Comparison of ENCODE assay signal across 8 cellular contexts in genomic region chr4:86892639-86892965, GRCh38. TPM values are rescaled to one million over a fixed set of nuclear protein-coding genes. Genes with fewer than 3 reads are reported as not detected.
DNase-seq lines count a peak whose midpoint lies in the region; ATAC-seq, FAIRE-seq and TF ChIP-seq lines count a peak whose summit lies in the region.

No MANE protein-coding gene starts in this region.

- H3K4me3 Mint-ChIP-seq in T-helper 17 cell (peak overlapping the region; percentile 86), glutamatergic neuron (ENCODE audit: unreplicated experiment) (peak overlapping the region; percentile 91)

- peak overlapping the region; percentile 96 for H2AFZ ChIP-seq in smooth muscle cell (ENCODE audit: low read depth)

- no peaks in the 10 kb centered on the region for H3K27me3 ChIP-seq in cardiac muscle cell
- H3K27me3 ChIP-seq in smooth muscle cell (ENCODE audit: low read depth): no peaks in the 10 kb centered on the region

- peak overlapping the region; percentile 79 for H3K9ac ChIP-seq in smooth muscle cell (ENCODE audit: low read depth)

- no peak overlapping the region for H3K27ac ChIP-seq in cardiac muscle cell
- H3K27ac ChIP-seq in smooth muscle cell (ENCODE audit: low read depth): peak overlapping the region; percentile 80

- H3K36me3 Mint-ChIP-seq in T-helper 17 cell (ENCODE audit: low read depth) (peaks cover 6% of the 10 kb centered on the region), glutamatergic neuron (ENCODE audit: unreplicated experiment) (no peaks in the 10 kb centered on the region)

- no peak for ATAC-seq in left cardiac atrium
- peak; percentile 39 for ATAC-seq in T-helper 17 cell

- H3K4me3 ChIP-seq in cardiac muscle cell (peak overlapping the region; percentile 77), smooth muscle cell (peak overlapping the region; percentile 85)

- no peaks in the 10 kb centered on the region for H3K9me3 ChIP-seq in cardiac muscle cell (ENCODE audit: low read depth)
- no peaks in the 10 kb centered on the region for H3K9me3 ChIP-seq in T-helper 17 cell (ENCODE audit: control insufficient read depth, low read length, poor library complexity, severe bottlenecking)
- H3K9me3 ChIP-seq in smooth muscle cell (replicated peaks; ENCODE audit: low read depth): no peaks in the 10 kb centered on the region

- H3K27ac Mint-ChIP-seq in T-helper 17 cell: no peak overlapping the region
- no peak overlapping the region for H3K27ac Mint-ChIP-seq in glutamatergic neuron (ENCODE audit: unreplicated experiment)

- DNase-seq in cardiac muscle cell (ENCODE audit: low read depth in 1 of 2, low spot score in 1 of 2) (no peak), left cardiac atrium (no peak), T-helper 17 cell (no peak), glutamatergic neuron (no peak), smooth muscle cell (lab: John Stamatoyannopoulos, UW; ENCODE audit: unreplicated experiment) (no peak), frontal cortex (ENCODE audit: low spot score in 2 of 2) (no peak), iPS-NIHi11 (ENCODE audit: low spot score) (no peak), GOT3 (lab: John Stamatoyannopoulos, UW) (no peak)

- H4K20me1 ChIP-seq in smooth muscle cell (ENCODE audit: low read depth): no peaks in the 10 kb centered on the region

- H3K9me3 Mint-ChIP-seq in glutamatergic neuron (ENCODE audit: unreplicated experiment): no peaks in the 10 kb centered on the region

- H3K4me1 ChIP-seq in cardiac muscle cell (ENCODE audit: low read depth) (no peaks in the 10 kb centered on the region), smooth muscle cell (ENCODE audit: low read depth) (peaks cover 24% of the 10 kb centered on the region)

- TF ChIP-seq CTCF in cardiac muscle cell (IDR thresholded peaks at IDR 0.05; ENCODE audit: low read depth, low read length): no peak
- TF ChIP-seq CTCF in glutamatergic neuron (IDR thresholded peaks at IDR 0.05; ENCODE audit: partially characterized antibody, unreplicated experiment): no peak
- no peak for TF ChIP-seq CTCF in smooth muscle cell (IDR thresholded peaks at IDR 0.05; ENCODE audit: borderline replicate concordance, insufficient read depth, poor library complexity, severe bottlenecking)

- 29% methylated on average over 13 of the region's 13 CpGs for WGBS in smooth muscle cell (ENCODE audit: low lambda C conversion rate)

- peak overlapping the region; percentile 95 for H3K4me2 ChIP-seq in smooth muscle cell

- no peaks in the 10 kb centered on the region for H3K79me2 ChIP-seq in smooth muscle cell (ENCODE audit: low read depth)

- H3K36me3 ChIP-seq in cardiac muscle cell: no peaks in the 10 kb centered on the region
- no peaks in the 10 kb centered on the region for H3K36me3 ChIP-seq in smooth muscle cell (ENCODE audit: low read depth)

- no peak for FAIRE-seq in frontal cortex (lab: Jason Lieb, UNC)

- intact Hi-C loops in left cardiac atrium (cut with DNase I): loop anchor here in 1 of 2 donors (5.0 kb wide), 1 partner anchor 45 kb away; the partner anchor contains the start of gene SLC10A6

- peaks cover 7% of the 10 kb centered on the region for H3F3A ChIP-seq in smooth muscle cell (ENCODE audit: low read depth)

- H3K27me3 Mint-ChIP-seq in T-helper 17 cell: peaks cover 6% of the 10 kb centered on the region
- no peaks in the 10 kb centered on the region for H3K27me3 Mint-ChIP-seq in glutamatergic neuron (ENCODE audit: unreplicated experiment)

- H3K4me1 Mint-ChIP-seq in T-helper 17 cell (peaks cover 4% of the 10 kb centered on the region), glutamatergic neuron (ENCODE audit: low read depth, unreplicated experiment) (no peaks in the 10 kb centered on the region)

RNA-seq across cellular contexts. Expression of gene C4orf36, which starts 0.4 kb away (rescaled TPM):
- total RNA-seq in cardiac muscle cell (0.63 TPM in 1 of 2 replicates, not detected in the other), left cardiac atrium (under 1 TPM in 1 of 2 donors, not detected in 1; 0.44 TPM), T-helper 17 cell (not detected), glutamatergic neuron (ENCODE audit: unreplicated experiment) (not detected), smooth muscle cell (1.3 and 5.1 TPM in 2 replicates), frontal cortex (2.0 TPM)
- polyA plus RNA-seq in cardiac muscle cell (0.83 TPM in 1 of 2 replicates, not detected in the other), smooth muscle cell (not detected in 2 replicates)

RNA-seq across cellular contexts. Expression of gene AFF1, which starts 42.2 kb away (rescaled TPM):
- total RNA-seq in cardiac muscle cell: 31.4 and 45.0 TPM in 2 replicates
- polyA plus RNA-seq in cardiac muscle cell: 26.3 and 27.2 TPM in 2 replicates
- 10 to 100 TPM; 68.1 to 78.4 TPM for total RNA-seq in left cardiac atrium
- 100 to 1,000 TPM; 105 to 121 TPM for total RNA-seq in T-helper 17 cell
- total RNA-seq in glutamatergic neuron (ENCODE audit: unreplicated experiment): 42.5 TPM
- total RNA-seq in smooth muscle cell: 17.7 and 22.0 TPM in 2 replicates
- 6.6 and 12.7 TPM in 2 replicates for polyA plus RNA-seq in smooth muscle cell
- total RNA-seq in frontal cortex: 2.9 TPM

RNA-seq across cellular contexts. Expression of gene SLC10A6, which starts 43.4 kb away (rescaled TPM):
- not detected in 2 replicates for total RNA-seq in cardiac muscle cell
- polyA plus RNA-seq in cardiac muscle cell: not detected in 2 replicates
- 1 to 10 TPM in 1 of 2 donors, under 1 TPM in 1; 0.76 to 1.4 TPM for total RNA-seq in left cardiac atrium
- total RNA-seq in T-helper 17 cell: not detected
- total RNA-seq in glutamatergic neuron (ENCODE audit: unreplicated experiment): not detected
- 1.3 and 1.4 TPM in 2 replicates for total RNA-seq in smooth muscle cell
- 0.34 TPM in 1 of 2 replicates, not detected in the other for polyA plus RNA-seq in smooth muscle cell
- not detected for total RNA-seq in frontal cortex
